21 cellular contexts compared by ENCODE assay signal in genomic region chr1:160672118-160672517, GRCh38. TPM values are rescaled to one million over a fixed set of nuclear protein-coding genes. Genes with fewer than 3 reads are reported as not detected.
DNase-seq lines count a peak whose midpoint lies in the region; ATAC-seq and TF ChIP-seq lines count a peak whose summit lies in the region.
"Had no signal": no experiment of that assay in that cellular context is flagged by ENCODE, and none has a peak within 500 bp of the region (broad histone marks: within the 10 kb centered on the region; RNA-seq: fewer than 3 reads in every experiment).

No MANE protein-coding gene starts in this region.

- peak overlapping the region; percentile 74 for H3K27ac ChIP-seq in HUES6 (ENCODE audit: low read depth, low read length)
- H3K27ac ChIP-seq in naive thymus-derived CD4-positive, alpha-beta T cell (ENCODE audit: low read depth, low read length), result peak overlapping the region; percentile 8

- POLR2A ChIA-PET in WTC11 (lab: Charles Lee), result interaction anchor here (0.6 kb wide), 2 partner anchors 75 to 409 kb away, joined by 4 to 10 read pairs; no protein-coding TSS in a partner anchor
- POLR2A ChIA-PET in naive thymus-derived CD4-positive, alpha-beta T cell (lab: Charles Lee), result interaction anchor here (0.6 to 5.4 kb wide), 7 partner anchors 9 to 174 kb away, joined by 3 to 59 read pairs (median 4); partner anchors contain the start of gene SLAMF1

- TF ChIP-seq CTCF in WTC11 (IDR thresholded peaks at IDR 0.05) (no peak), GM13977 (IDR thresholded peaks at IDR 0.05; ENCODE audit: extremely low read depth, insufficient read depth, missing control alignments) (no peak)

- no peaks in the 10 kb centered on the region for H3K9me3 Mint-ChIP-seq in activated naive CD4-positive, alpha-beta T cell treated with anti-CD3 and anti-CD28 coated beads, Interleukin-2, amount 50 U/mL, for 24 hours
- peaks cover 5 to 22% of the 10 kb centered on the region in 2 donors for H3K9me3 Mint-ChIP-seq in activated naive CD4-positive, alpha-beta T cell treated with anti-CD3 and anti-CD28 coated beads, Interleukin-2, amount 50 U/mL, for 72 hours
- H3K9me3 Mint-ChIP-seq in WTC11, result peaks cover 35% of the 10 kb centered on the region
- peaks cover 0 to 6% (median 0%) of the 10 kb centered on the region in 11 donors for H3K9me3 Mint-ChIP-seq in naive thymus-derived CD4-positive, alpha-beta T cell

- no peak for DNase-seq in activated naive CD4-positive, alpha-beta T cell treated with anti-CD3 and anti-CD28 coated beads, Interleukin-2, amount 50 U/mL, for 72 hours (ENCODE audit: low spot score in 2 of 2)
- DNase-seq in WTC11 (ENCODE audit: low spot score), result no peak
- no peak for DNase-seq in naive thymus-derived CD4-positive, alpha-beta T cell
- no peak for DNase-seq in GM13977 (ENCODE audit: low spot score)
- DNase-seq in cerebellum (ENCODE audit: low spot score), result no peak
- no peak for DNase-seq in MV-4-11 (lab: John Stamatoyannopoulos, UW)
- DNase-seq: DMS79 treated with DMSO at 0.1 percent for 48 hours, GDM1, HCEC 1CT, KG1, MG63, NCI-H1105 treated with DMSO at 0.1 percent for 48 hours, NCI-H187, NCI-H446 treated with DMSO at 0.1 percent for 48 hours, NCI-H748 treated with DMSO at 0.1 percent for 48 hours, Peyer's patch, Right ventricle myocardium superior, SK-N-SH had no signal

- no peak overlapping the region for H3K9ac ChIP-seq in HUES6 (ENCODE audit: low read length)
- H3K9ac ChIP-seq: SK-N-SH had no signal

- no peak for ATAC-seq in activated naive CD4-positive, alpha-beta T cell treated with anti-CD3 and anti-CD28 coated beads, Interleukin-2, amount 50 U/mL, for 72 hours
- peak; percentile 29 for ATAC-seq in WTC11
- no peak for ATAC-seq in naive thymus-derived CD4-positive, alpha-beta T cell

- intact Hi-C loops in naive thymus-derived CD4-positive, alpha-beta T cell (cut with micrococcal nuclease), result loop anchor here (5.0 kb wide), 3 partner anchors 35 to 245 kb away; no protein-coding TSS in a partner anchor

- H3K36me3 ChIP-seq in HUES6 (ENCODE audit: control insufficient read depth, insufficient read depth, low read length), result no peaks in the 10 kb centered on the region
- H3K36me3 ChIP-seq in naive thymus-derived CD4-positive, alpha-beta T cell (ENCODE audit: control insufficient read depth in 2 of 3, insufficient read depth in 3 of 3, low read length in 3 of 3), result peaks cover 0 to 8% (median 4%) of the 10 kb centered on the region in 3 experiments
- H3K36me3 ChIP-seq: MG63, Peyer's patch had no signal

- peak overlapping the region; percentile 20 for H3K27ac Mint-ChIP-seq in activated naive CD4-positive, alpha-beta T cell treated with anti-CD3 and anti-CD28 coated beads, Interleukin-2, amount 50 U/mL, for 24 hours
- no peak overlapping the region for H3K27ac Mint-ChIP-seq in activated naive CD4-positive, alpha-beta T cell treated with anti-CD3 and anti-CD28 coated beads, Interleukin-2, amount 50 U/mL, for 72 hours
- no peak overlapping the region for H3K27ac Mint-ChIP-seq in WTC11
- peak overlapping the region in 1 of 9 donors; percentile 45 for H3K27ac Mint-ChIP-seq in naive thymus-derived CD4-positive, alpha-beta T cell

- no peaks in the 10 kb centered on the region for H3K27me3 ChIP-seq in HUES6 (ENCODE audit: control insufficient read depth, insufficient read depth, low read length)
- H3K27me3 ChIP-seq in naive thymus-derived CD4-positive, alpha-beta T cell (ENCODE audit: control insufficient read depth in 2 of 2, insufficient read depth in 2 of 2, low read length in 2 of 2), result no peaks in the 10 kb centered on the region
- H3K27me3 ChIP-seq: Peyer's patch had no signal

- no peak overlapping the region for H3K4me3 Mint-ChIP-seq in activated naive CD4-positive, alpha-beta T cell treated with anti-CD3 and anti-CD28 coated beads, Interleukin-2, amount 50 U/mL, for 24 hours
- no peak overlapping the region; the same call in 1 of the 2 replicates for H3K4me3 Mint-ChIP-seq in WTC11
- peak overlapping the region in 1 of 10 donors; percentile 57 for H3K4me3 Mint-ChIP-seq in naive thymus-derived CD4-positive, alpha-beta T cell

- peaks cover 11% of the 10 kb centered on the region for H3K9me3 ChIP-seq in HUES6 (ENCODE audit: control insufficient read depth, insufficient read depth, low read depth, low read length)
- no peaks in the 10 kb centered on the region for H3K9me3 ChIP-seq in naive thymus-derived CD4-positive, alpha-beta T cell (ENCODE audit: control insufficient read depth in 2 of 3, low read length in 3 of 3)
- H3K9me3 ChIP-seq: Peyer's patch had no signal

- CTCF ChIA-PET in WTC11 (lab: Charles Lee), result interaction anchor here (0.6 to 5.4 kb wide), 13 partner anchors 9 to 288 kb away, joined by 3 to 53 read pairs (median 4); no protein-coding TSS in a partner anchor
- CTCF ChIA-PET in naive thymus-derived CD4-positive, alpha-beta T cell (lab: Charles Lee), result interaction anchor here (0.9 to 5.7 kb wide), 9 partner anchors 9 to 244 kb away, joined by 3 to 67 read pairs (median 5); partner anchors contain the start of gene SLAMF1

- in situ Hi-C loops in GM13977 (cut with MboI; ENCODE audit: low pct_unique_long_range_greater_than_20kb, low sequenced_read_pairs, unreplicated experiment), result no loop called here

- H3K4me3 ChIP-seq in HUES6 (ENCODE audit: low read depth, low read length), result 0 out of 2 replicates have a peak overlapping the region, but pooled peaks have one; percentile 5
- no peak overlapping the region for H3K4me3 ChIP-seq in naive thymus-derived CD4-positive, alpha-beta T cell (ENCODE audit: low read length)
- H3K4me3 ChIP-seq: MG63, Peyer's patch had no signal

- peaks cover 13% of the 10 kb centered on the region for H3K36me3 Mint-ChIP-seq in activated naive CD4-positive, alpha-beta T cell treated with anti-CD3 and anti-CD28 coated beads, Interleukin-2, amount 50 U/mL, for 24 hours
- peaks cover 14 to 43% of the 10 kb centered on the region in 2 donors for H3K36me3 Mint-ChIP-seq in activated naive CD4-positive, alpha-beta T cell treated with anti-CD3 and anti-CD28 coated beads, Interleukin-2, amount 50 U/mL, for 72 hours
- H3K36me3 Mint-ChIP-seq in WTC11, result peaks cover 41% of the 10 kb centered on the region
- H3K36me3 Mint-ChIP-seq in naive thymus-derived CD4-positive, alpha-beta T cell, result peaks cover 2 to 26% (median 11%) of the 10 kb centered on the region in 5 donors

- H3K4me1 ChIP-seq in HUES6 (ENCODE audit: control insufficient read depth, insufficient read depth, low read length), result peaks cover 48% of the 10 kb centered on the region
- peaks cover 28 to 41% of the 10 kb centered on the region in 2 donors for H3K4me1 ChIP-seq in naive thymus-derived CD4-positive, alpha-beta T cell (ENCODE audit: control insufficient read depth in 2 of 2, insufficient read depth in 2 of 2, low read length in 2 of 2)

- no peaks in the 10 kb centered on the region for H3K27me3 Mint-ChIP-seq in activated naive CD4-positive, alpha-beta T cell treated with anti-CD3 and anti-CD28 coated beads, Interleukin-2, amount 50 U/mL, for 24 hours
- no peaks in the 10 kb centered on the region for H3K27me3 Mint-ChIP-seq in WTC11 (ENCODE audit: low read depth)
- no peaks in the 10 kb centered on the region for H3K27me3 Mint-ChIP-seq in naive thymus-derived CD4-positive, alpha-beta T cell

- H3K4me1 Mint-ChIP-seq in activated naive CD4-positive, alpha-beta T cell treated with anti-CD3 and anti-CD28 coated beads, Interleukin-2, amount 50 U/mL, for 24 hours, result peaks cover 30% of the 10 kb centered on the region
- H3K4me1 Mint-ChIP-seq in WTC11, result peaks cover 5% of the 10 kb centered on the region
- peaks cover 15 to 35% (median 23%) of the 10 kb centered on the region in 7 donors for H3K4me1 Mint-ChIP-seq in naive thymus-derived CD4-positive, alpha-beta T cell

TF ChIP-seq in WTC11, 78 proteins besides CTCF, POLR2A, EP300 and RAD21 (continues in another document):
- TF ChIP-seq CREB1 (CRISPR knock-in tag; IDR thresholded peaks at IDR 0.05) (no peak), JAZF1 (CRISPR knock-in tag; IDR thresholded peaks at IDR 0.05) (no peak), MYBL2 (CRISPR knock-in tag; IDR thresholded peaks at IDR 0.05) (no peak), NFATC4 (CRISPR knock-in tag; IDR thresholded peaks at IDR 0.05) (no peak), NFE2L1 (CRISPR knock-in tag; IDR thresholded peaks at IDR 0.05) (0 out of 2 replicates have a peak, but pooled peaks have one; percentile 15)

RNA-seq across cellular contexts. Expression of gene SLAMF1, which starts 25.3 kb away (rescaled TPM):
- total RNA-seq in activated naive CD4-positive, alpha-beta T cell treated with anti-CD3 and anti-CD28 coated beads, Interleukin-2, amount 50 U/mL, for 72 hours, result 10 to 100 TPM; 84.3 to 96.3 TPM
- total RNA-seq in WTC11 (2021) (0.11 to 0.15 TPM (median 0.11 TPM) in 3 replicates), cerebellum (not detected)
- total RNA-seq in naive thymus-derived CD4-positive, alpha-beta T cell, result 10 to 100 TPM; 18.3 to 90.3 (median 31.9) TPM
- polyA plus RNA-seq in naive thymus-derived CD4-positive, alpha-beta T cell, result 10 to 100 TPM; 14.6 to 17.4 TPM
- polyA plus RNA-seq: SK-N-SH had no signal

RNA-seq across cellular contexts. Expression of gene CD48, which starts 39.5 kb away (rescaled TPM):
- total RNA-seq in activated naive CD4-positive, alpha-beta T cell treated with anti-CD3 and anti-CD28 coated beads, Interleukin-2, amount 50 U/mL, for 72 hours, result 100 to 1,000 TPM; 231 to 236 TPM
- total RNA-seq in WTC11 (2021), result 0.37 to 0.96 TPM (median 0.66 TPM) in 3 replicates
- total RNA-seq in naive thymus-derived CD4-positive, alpha-beta T cell, result 100 to 1,000 TPM; 253 to 438 (median 358) TPM
- polyA plus RNA-seq in naive thymus-derived CD4-positive, alpha-beta T cell, result 100 to 1,000 TPM; 200 to 223 TPM
- total RNA-seq in cerebellum, result 0.45 TPM
- total RNA-seq: HT1080 had no signal
- polyA plus RNA-seq: SK-N-SH had no signal

Comparison
In these comparisons a context has a peak if more than half of its experiments do, and no peak if none do; other contexts are left out.
1. RNA of gene SLAMF1, which starts 25.3 kb away (total RNA-seq): 84.3 to 96.3 TPM in activated naive CD4-positive, alpha-beta T cell treated with anti-CD3 and anti-CD28 coated beads, Interleukin-2, amount 50 U/mL, for 72 hours and 18.3 to 90.3 TPM in naive thymus-derived CD4-positive, alpha-beta T cell; not detected in cerebellum (single experiment) and 0.11 to 0.15 TPM in WTC11; every median in the first group is over 10 times any median in the second.
2. RNA of gene CD48, which starts 39.5 kb away (total RNA-seq): 253 to 438 TPM in naive thymus-derived CD4-positive, alpha-beta T cell and 231 to 236 TPM in activated naive CD4-positive, alpha-beta T cell treated with anti-CD3 and anti-CD28 coated beads, Interleukin-2, amount 50 U/mL, for 72 hours; 0.37 to 0.96 TPM in WTC11 and 0.45 TPM in cerebellum (single experiment); every median in the first group is over 100 times any median in the second.